22 cellular contexts compared by ENCODE assay signal in the genomic region with DNA sequence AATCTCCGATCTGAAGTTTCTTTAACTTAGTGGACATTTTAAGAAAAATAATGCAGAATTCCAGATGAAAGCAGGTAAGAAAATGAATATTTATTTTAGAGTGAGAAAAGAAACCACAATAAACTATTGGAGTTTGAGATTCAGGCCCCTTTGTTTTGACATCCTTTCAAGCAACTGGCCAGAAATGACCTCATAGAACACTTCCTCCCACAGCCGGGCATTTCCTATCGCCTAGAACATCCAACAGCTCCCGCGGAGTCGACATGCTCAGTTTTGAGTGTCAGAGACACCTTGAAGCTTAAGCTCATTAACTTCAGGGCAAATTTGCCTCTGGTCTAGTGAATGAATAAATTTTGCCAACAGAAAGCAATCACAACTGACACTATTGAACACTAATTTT.
"Had no signal": no experiment of that assay in that cellular context is flagged by ENCODE, and none has a peak within 500 bp of the region (broad histone marks: within the 10 kb centered on the region; RNA-seq: fewer than 3 reads in every experiment).

No MANE protein-coding gene starts in this region.

- ATAC-seq: HepG2 had no signal

- H3K9me3 ChIP-seq: MG63, SJSA1 had no signal

- H3K36me3 ChIP-seq: MG63, SJSA1 had no signal

- H3K4me1 ChIP-seq: SJSA1 had no signal

- H3K27me3 ChIP-seq: MG63, SJSA1 had no signal

- DNase-seq: IMR-90, Karpas-422, KG1, MG63, NCI-H1092 treated with DMSO at 0.1 percent for 48 hours, NCI-H1436, NCI-H187, NCI-H2029, NCI-H2081 treated with DMSO at 0.1 percent for 48 hours, NCI-H2171, NCI-H226, NCI-H446, NCI-H510A, NCI-H524 treated with DMSO at 0.1 percent for 48 hours, NCI-H69, NCI-H774, Right ventricle myocardium superior, RPMI8226, SIG-M5 had no signal

- H3K4me3 ChIP-seq: MG63, SJSA1, SK-N-MC had no signal

- H3K27ac ChIP-seq: SJSA1, SK-N-MC had no signal
